In the genomic region with DNA sequence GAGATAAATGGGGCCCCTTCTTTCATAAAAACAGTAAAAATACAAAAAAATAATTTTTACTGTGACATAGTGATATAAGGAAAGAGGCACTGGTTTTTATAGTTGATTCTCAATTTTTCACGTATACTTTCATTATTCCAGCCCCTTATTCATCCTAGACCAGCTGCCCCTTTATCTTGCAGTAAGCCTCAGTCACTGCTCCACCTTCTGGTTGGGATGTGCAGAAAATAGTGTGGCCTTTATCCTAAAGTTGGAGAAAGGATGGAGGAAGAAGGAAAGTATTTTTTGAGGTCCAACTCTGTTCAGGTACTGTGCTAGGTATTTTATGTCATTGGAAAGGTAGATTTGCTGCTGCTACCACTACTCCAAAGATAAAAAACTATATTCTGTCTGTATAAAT, we compare ENCODE assay signal across 10 cellular contexts.
A peak's percentile ranks its signal among the peaks of the same experiment; 100 is the strongest.
DNase-seq lines count a peak whose midpoint lies in the region; ATAC-seq and TF ChIP-seq lines count a peak whose summit lies in the region.
"Had no signal": no experiment of that assay in that cellular context is flagged by ENCODE, and none has a peak within 500 bp of the region (broad histone marks: within the 10 kb centered on the region; RNA-seq: fewer than 3 reads in every experiment).

No MANE protein-coding gene starts in this region.

- CTCF ChIA-PET in T-cell (lab: Charles Lee), result interaction anchor here (1.3 to 2.0 kb wide), 3 partner anchors 205 to 218 kb away, joined by 3 to 8 read pairs (median 4); no protein-coding TSS in a partner anchor

- peak; percentile 44 for TF ChIP-seq CTCF in colonic mucosa (IDR thresholded peaks at IDR 0.05)

- intact Hi-C loops in colonic mucosa (cut with DNase I), result loop anchor here (5.0 kb wide), 1 partner anchor 206 kb away; no protein-coding TSS in a partner anchor

- H3K9me3 Mint-ChIP-seq in T-cell, result no peaks in the 10 kb centered on the region
- peaks cover 3% of the 10 kb centered on the region for H3K9me3 Mint-ChIP-seq in stimulated activated effector memory CD8-positive, alpha-beta T cell treated with anti-CD3 and anti-CD28 coated beads, Interleukin-12 subunit alpha, Interleukin-12 subunit beta, amount 100 ng/mL, for 72 hours

- H3K27ac ChIP-seq in colonic mucosa, result no peak overlapping the region
- H3K27ac ChIP-seq: SK-N-MC had no signal

- DNase-seq in G401 (ENCODE audit: low spot score) (peak; percentile 19), NCI-H1092 treated with DMSO at 0.1 percent for 48 hours (lab: John Stamatoyannopoulos, UW) (peak; percentile 62), colonic mucosa (peak; percentile 26), medulla oblongata (ENCODE audit: extremely low spot score) (peak; percentile 60), T-cell (no peak), LoVo (ENCODE audit: low spot score) (no peak), SIG-M5 treated with dmso at 0.1 percent for 504 hours (lab: John Stamatoyannopoulos, UW; ENCODE audit: unreplicated experiment) (no peak)
- DNase-seq in stimulated activated effector memory CD8-positive, alpha-beta T cell treated with anti-CD3 and anti-CD28 coated beads, Interleukin-12 subunit alpha, Interleukin-12 subunit beta, amount 100 ng/mL, for 72 hours (ENCODE audit: low spot score in 2 of 2), result no peak

- H3K4me1 ChIP-seq in colonic mucosa, result no peaks in the 10 kb centered on the region

- H3K27me3 Mint-ChIP-seq in T-cell, result no peaks in the 10 kb centered on the region
- H3K27me3 Mint-ChIP-seq: naive thymus-derived CD8-positive, alpha-beta T cell had no signal

- no peak overlapping the region for H3K4me3 ChIP-seq in colonic mucosa
- H3K4me3 ChIP-seq: SK-N-MC had no signal

- in situ Hi-C loops in G401 (cut with HindIII; ENCODE audit: low sequenced_read_pairs), result no loop called here

- ATAC-seq in T-cell (replicated peaks in 1 of 4), result no peak
- no peak for ATAC-seq in stimulated activated effector memory CD8-positive, alpha-beta T cell treated with anti-CD3 and anti-CD28 coated beads, Interleukin-12 subunit alpha, Interleukin-12 subunit beta, amount 100 ng/mL, for 72 hours
- ATAC-seq: naive thymus-derived CD8-positive, alpha-beta T cell had no signal

- no peak overlapping the region for H3K4me3 Mint-ChIP-seq in T-cell
- H3K4me3 Mint-ChIP-seq in stimulated activated effector memory CD8-positive, alpha-beta T cell treated with anti-CD3 and anti-CD28 coated beads, Interleukin-12 subunit alpha, Interleukin-12 subunit beta, amount 100 ng/mL, for 72 hours, result no peak overlapping the region
- H3K4me3 Mint-ChIP-seq: naive thymus-derived CD8-positive, alpha-beta T cell had no signal

- H3K4me1 Mint-ChIP-seq in T-cell, result no peaks in the 10 kb centered on the region
- no peaks in the 10 kb centered on the region for H3K4me1 Mint-ChIP-seq in stimulated activated effector memory CD8-positive, alpha-beta T cell treated with anti-CD3 and anti-CD28 coated beads, Interleukin-12 subunit alpha, Interleukin-12 subunit beta, amount 100 ng/mL, for 72 hours
- H3K4me1 Mint-ChIP-seq: naive thymus-derived CD8-positive, alpha-beta T cell had no signal

- no peaks in the 10 kb centered on the region for H3K36me3 ChIP-seq in colonic mucosa

- no peaks in the 10 kb centered on the region for H3K27me3 ChIP-seq in colonic mucosa

- POLR2A ChIA-PET in T-cell (lab: Charles Lee), result no interaction called here

- H3K9me3 ChIP-seq in colonic mucosa, result no peaks in the 10 kb centered on the region

- no peak overlapping the region for H3K27ac Mint-ChIP-seq in T-cell
- no peak overlapping the region for H3K27ac Mint-ChIP-seq in stimulated activated effector memory CD8-positive, alpha-beta T cell treated with anti-CD3 and anti-CD28 coated beads, Interleukin-12 subunit alpha, Interleukin-12 subunit beta, amount 100 ng/mL, for 72 hours
- H3K27ac Mint-ChIP-seq: naive thymus-derived CD8-positive, alpha-beta T cell had no signal

- peaks cover 62% of the 10 kb centered on the region for H3K36me3 Mint-ChIP-seq in T-cell
- peaks cover 32% of the 10 kb centered on the region for H3K36me3 Mint-ChIP-seq in stimulated activated effector memory CD8-positive, alpha-beta T cell treated with anti-CD3 and anti-CD28 coated beads, Interleukin-12 subunit alpha, Interleukin-12 subunit beta, amount 100 ng/mL, for 72 hours

- H3K9ac ChIP-seq in colonic mucosa (ENCODE audit: low read depth in 2 of 2, low read length in 2 of 2), result no peak overlapping the region

Comparison
In these comparisons a context has a peak if more than half of its experiments do, and no peak if none do; other contexts are left out.
1. DNase-seq: peak in G401 (single experiment), NCI-H1092 treated with DMSO at 0.1 percent for 48 hours (single experiment), colonic mucosa (single experiment) and medulla oblongata (single experiment); none in T-cell (0 of 34), LoVo (single experiment), stimulated activated effector memory CD8-positive, alpha-beta T cell treated with anti-CD3 and anti-CD28 coated beads, Interleukin-12 subunit alpha, Interleukin-12 subunit beta, amount 100 ng/mL, for 72 hours (0 of 2) and SIG-M5 treated with dmso at 0.1 percent for 504 hours (single experiment).